ENCODE assay signal across 13 cellular contexts in the genomic region with DNA sequence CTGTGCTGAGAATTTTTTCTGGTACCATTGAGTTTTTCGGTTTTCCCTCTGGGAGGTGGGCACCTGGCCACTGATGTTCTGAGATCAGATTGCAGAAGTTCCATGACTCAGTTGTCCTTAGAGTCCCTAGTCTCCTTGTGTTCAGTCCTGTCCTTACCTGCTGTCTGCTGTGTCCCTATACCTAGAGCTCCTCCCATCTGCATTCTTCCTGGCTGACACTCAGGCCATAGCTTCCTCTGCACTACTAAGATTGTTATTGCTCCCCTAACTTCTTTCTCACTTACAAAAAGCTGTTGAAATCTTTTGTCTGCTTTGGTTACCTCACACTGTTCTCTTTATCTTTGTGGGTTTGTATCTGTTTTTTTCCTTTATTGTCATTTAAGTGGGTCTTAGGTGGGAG. TPM values are rescaled to one million over a fixed set of nuclear protein-coding genes. Genes with fewer than 3 reads are reported as not detected.
DNase-seq lines count a peak whose midpoint lies in the region; ATAC-seq and TF ChIP-seq lines count a peak whose summit lies in the region.
"Had no signal": no experiment of that assay in that cellular context is flagged by ENCODE, and none has a peak within 500 bp of the region (broad histone marks: within the 10 kb centered on the region; RNA-seq: fewer than 3 reads in every experiment).

No MANE protein-coding gene starts in this region.

- peaks cover 8% of the 10 kb centered on the region; the same call in 1 of the 2 replicates for H3K9me1 ChIP-seq in IMR-90 (ENCODE audit: insufficient read depth, low read length)

- CTCF ChIA-PET in CD4-positive, alpha-beta T cell (lab: Charles Lee): interaction anchor here (0.6 to 3.7 kb wide), 4 partner anchors 12 to 618 kb away, joined by 4 to 18 read pairs (median 6); a partner anchor contains a TSS
- CTCF ChIA-PET in IMR-90 (lab: Yijun Ruan, JAX): no interaction called here

- no peak overlapping the region for H2BK15ac ChIP-seq in IMR-90 (ENCODE audit: low read depth, low read length)

- no peak overlapping the region for H3K56ac ChIP-seq in IMR-90 (ENCODE audit: extremely low read depth, insufficient read depth, low read length)

- no TSS peak for BruUV-seq in IMR-90 (replicated peaks; lab: Mats Ljungman, UMichigan)

- H3K4me3 ChIP-seq in IMR-90 (ENCODE audit: insufficient read depth, low read depth, low read length): no peak overlapping the region
- H3K4me3 ChIP-seq: tibial artery had no signal

- H4K5ac ChIP-seq in IMR-90 (ENCODE audit: low read depth, low read length): no peak overlapping the region

- no peak overlapping the region for H2AFZ ChIP-seq in IMR-90 (replicated peaks; ENCODE audit: low read length, poor library complexity)

- peaks cover 38% of the 10 kb centered on the region for H4K20me1 ChIP-seq in IMR-90 (ENCODE audit: insufficient read depth, low read length)

- H2BK120ac ChIP-seq in IMR-90 (ENCODE audit: low read depth, low read length): no peak overlapping the region

- no peak overlapping the region for H2AK9ac ChIP-seq in IMR-90 (replicated peaks; ENCODE audit: low read depth, low read length, poor library complexity)

- no peak for TF ChIP-seq POLR2A in IMR-90 (IDR thresholded peaks at IDR 0.05; ENCODE audit: low read depth, low read length)

- peaks cover 13% of the 10 kb centered on the region for H3K4me1 ChIP-seq in IMR-90 (ENCODE audit: control insufficient read depth, insufficient read depth, low read length)

- intact Hi-C loops in CD4-positive, alpha-beta T cell (cut with DNase I, micrococcal nuclease): no loop called here
- intact Hi-C loops in IMR-90 (cut with micrococcal nuclease): no loop called here

- peak overlapping the region; percentile 48 for H2AK5ac ChIP-seq in IMR-90 (ENCODE audit: low read depth, low read length)

- no peaks in the 10 kb centered on the region for H3K27me3 Mint-ChIP-seq in CD4-positive, alpha-beta T cell
- no peaks in the 10 kb centered on the region for H3K27me3 Mint-ChIP-seq in mesothelial cell of epicardium (ENCODE audit: low read depth)

- no peaks in the 10 kb centered on the region for H3K27me3 ChIP-seq in CD4-positive, alpha-beta T cell (ENCODE audit: control insufficient read depth, insufficient read depth, low read length)
- H3K27me3 ChIP-seq in IMR-90 (ENCODE audit: control insufficient read depth, insufficient read depth, low read length): no peaks in the 10 kb centered on the region
- H3K27me3 ChIP-seq: tibial artery had no signal

- dilution Hi-C loops in IMR-90 (cut with HindIII; ENCODE audit: low sequenced_read_pairs, unreplicated experiment): no loop called here

- H3K4me2 ChIP-seq in IMR-90 (ENCODE audit: low read depth, low read length): no peak overlapping the region

- H3K79me1 ChIP-seq in IMR-90 (ENCODE audit: low read depth in 1 of 2, low read length in 2 of 2): peaks cover 25 to 70% of the 10 kb centered on the region in 2 experiments

- no peak overlapping the region for H3K23ac ChIP-seq in IMR-90 (ENCODE audit: low read depth, low read length)

- H3K18ac ChIP-seq in IMR-90 (ENCODE audit: low read depth, low read length): no peak overlapping the region

- in situ Hi-C loops in IMR-90 (cut with MboI; ENCODE audit: low sequenced_read_pairs) (no loop called here), T47D (cut with HindIII; ENCODE audit: low pct_unique_long_range_greater_than_20kb, low sequenced_read_pairs) (no loop called here)

- ATAC-seq in CD4-positive, alpha-beta T cell (ENCODE audit: poor library complexity): peak; percentile 63
- no peak for ATAC-seq in IMR-90 (ENCODE audit: low read depth)
- no peak for ATAC-seq in HG02840 (IDR thresholded peaks at IDR 0.05; ENCODE audit: low FRiP score, unreplicated experiment)

- H3K36me3 Mint-ChIP-seq in CD4-positive, alpha-beta T cell (ENCODE audit: low read depth): no peaks in the 10 kb centered on the region
- H3K36me3 Mint-ChIP-seq in mesothelial cell of epicardium: no peaks in the 10 kb centered on the region

- H3K4ac ChIP-seq in IMR-90 (ENCODE audit: low read depth, low read length): no peak overlapping the region

- peak overlapping the region; percentile 54 for H3K4me3 Mint-ChIP-seq in CD4-positive, alpha-beta T cell
- H3K4me3 Mint-ChIP-seq in mesothelial cell of epicardium: no peak overlapping the region

- DNase-seq in CD4-positive, alpha-beta T cell: no peak
- DNase-seq in IMR-90: no peak
- DNase-seq in T47D (ENCODE audit: low read depth in 1 of 2, low spot score in 1 of 2): peak; percentile 31 to 33
- DNase-seq in mesothelial cell of epicardium (ENCODE audit: low spot score in 2 of 2, unreplicated experiment in 2 of 2): no peak
- DNase-seq in NCI-H2171 (lab: John Stamatoyannopoulos, UW): no peak
- DNase-seq in DMS153 treated with DMSO at 0.1 percent for 48 hours (lab: John Stamatoyannopoulos, UW; ENCODE audit: unreplicated experiment): no peak
- DNase-seq in stimulated activated naive CD4-positive, alpha-beta T cell treated with Interleukin-2 at 50 U/mL for 16 hours (lab: John Stamatoyannopoulos, UW): no peak
- DNase-seq: activated CD4-positive, alpha-beta T cell treated with anti-CD3 and anti-CD28 coated beads, Interleukin-2, amount 50 U/mL, for 48 hours; central memory CD4-positive, alpha-beta T cell; NCI-H1436 treated with DMSO at 0.1 percent for 48 hours; SHP77; tibial artery had no signal

- no peak overlapping the region for H3K9ac ChIP-seq in IMR-90 (ENCODE audit: low read depth, low read length)

- H2BK20ac ChIP-seq in IMR-90 (ENCODE audit: low read depth, low read length): no peak overlapping the region

- no peaks in the 10 kb centered on the region for H3K9me3 ChIP-seq in CD4-positive, alpha-beta T cell (ENCODE audit: control insufficient read depth, low read length)
- H3K9me3 ChIP-seq in IMR-90 (ENCODE audit: control insufficient read depth, insufficient read depth, low read length): no peaks in the 10 kb centered on the region
- H3K9me3 ChIP-seq: tibial artery had no signal

- H3K9me3 Mint-ChIP-seq in CD4-positive, alpha-beta T cell: no peaks in the 10 kb centered on the region
- no peaks in the 10 kb centered on the region for H3K9me3 Mint-ChIP-seq in mesothelial cell of epicardium

- peak overlapping the region; percentile 25 for H3K27ac ChIP-seq in CD4-positive, alpha-beta T cell (ENCODE audit: low read depth, low read length)
- no peak overlapping the region for H3K27ac ChIP-seq in IMR-90 (ENCODE audit: insufficient read depth, low read length)
- H3K27ac ChIP-seq: tibial artery had no signal

- TF ChIP-seq CTCF in CD4-positive, alpha-beta T cell (IDR thresholded peaks at IDR 0.05): no peak
- TF ChIP-seq CTCF in IMR-90 (conservative IDR thresholded peaks at IDR 0.05; ENCODE audit: low read depth, low read length) (no peak), mesothelial cell of epicardium (IDR thresholded peaks at IDR 0.05; ENCODE audit: unreplicated experiment) (no peak)

- H4K8ac ChIP-seq in IMR-90 (ENCODE audit: low read depth in 2 of 2, low read length in 2 of 2): no peak overlapping the region

- peaks cover 97% of the 10 kb centered on the region for H3K4me1 Mint-ChIP-seq in CD4-positive, alpha-beta T cell (ENCODE audit: low read depth)
- H3K4me1 Mint-ChIP-seq in mesothelial cell of epicardium: peaks cover 49% of the 10 kb centered on the region

- 0 out of 2 replicates have a peak overlapping the region, but pooled peaks have one; percentile 3 for H3K14ac ChIP-seq in IMR-90 (replicated peaks; ENCODE audit: low read depth, low read length)

- no peaks in the 10 kb centered on the region for H3K36me3 ChIP-seq in IMR-90 (ENCODE audit: control insufficient read depth, insufficient read depth, low read length)
- H3K36me3 ChIP-seq: tibial artery had no signal

- POLR2A ChIA-PET in CD4-positive, alpha-beta T cell (lab: Charles Lee): interaction anchor here (0.9 to 2.9 kb wide), 10 partner anchors 10 to 51 kb away, joined by 3 to 16 read pairs (median 5); a partner anchor contains a TSS
- POLR2A ChIA-PET in IMR-90 (lab: Charles Lee; ENCODE audit: unreplicated experiment): no interaction called here

- no peak overlapping the region for H4K91ac ChIP-seq in IMR-90 (ENCODE audit: insufficient read depth, low read depth, low read length)

- TF ChIP-seq RAD21 in IMR-90 (IDR thresholded peaks at IDR 0.05; ENCODE audit: low read length): no peak

- WGBS in IMR-90 (ENCODE audit: extremely low coverage in 2 of 2, insufficient read length in 1 of 2), 2 experiments: no CpG with 5 or more reads among the region's 1 CpG

- no peak overlapping the region for H2BK5ac ChIP-seq in IMR-90 (ENCODE audit: low read depth, low read length, poor library complexity, severe bottlenecking)

- H3K27ac Mint-ChIP-seq in CD4-positive, alpha-beta T cell: peak overlapping the region; percentile 22
- H3K27ac Mint-ChIP-seq in mesothelial cell of epicardium: peak overlapping the region; percentile 60

TF ChIP-seq in IMR-90, 13 proteins besides CTCF, POLR2A, EP300 and RAD21:
- no peak for TF ChIP-seq FOS (IDR thresholded peaks at IDR 0.05; ENCODE audit: low read depth, low read length)
- TF ChIP-seq CHD1 (IDR thresholded peaks at IDR 0.05; ENCODE audit: low read depth, low read length): no peak
- TF ChIP-seq RCOR1 (IDR thresholded peaks at IDR 0.05; ENCODE audit: insufficient replicate concordance, low read length): no peak

RNA-seq across cellular contexts. Expression of a gene that starts 13.2 kb away (rescaled TPM):
- total RNA-seq in CD4-positive, alpha-beta T cell: 100 to 1,000 TPM; 280 to 282 TPM
- 46.7 and 52.3 TPM in 2 replicates for total RNA-seq in IMR-90 (2012; rRNA removed)
- polyA plus RNA-seq in IMR-90 (2012; rRNA removed): 13.7 and 17.3 TPM in 2 replicates
- 6.2 and 15.2 TPM in 2 replicates for polyA plus RNA-seq in IMR-90 (2012; cell fraction: cytosol; rRNA removed)
- polyA plus RNA-seq in IMR-90 (2012; cell fraction: nucleus; rRNA removed; ENCODE audit: low replicate concordance): 23.8 and 84.1 TPM in 2 replicates
- 65.7 to 72.7 TPM (median 71.7 TPM) in 3 replicates for total RNA-seq in mesothelial cell of epicardium

Comparison
In these comparisons a context has a peak if more than half of its experiments do, and no peak if none do; other contexts are left out.
1. DNase-seq: peak in T47D (2 of 2); none in CD4-positive, alpha-beta T cell (0 of 10), IMR-90 (single experiment), mesothelial cell of epicardium (0 of 2), NCI-H2171 (single experiment), DMS153 treated with DMSO at 0.1 percent for 48 hours (single experiment) and stimulated activated naive CD4-positive, alpha-beta T cell treated with Interleukin-2 at 50 U/mL for 16 hours (single experiment).